ENCODE assay signal across 7 cellular contexts in genomic region chr16:7103056-7103455, GRCh38.
"Had no signal": no experiment of that assay in that cellular context is flagged by ENCODE, and none has a peak within 500 bp of the region (broad histone marks: within the 10 kb centered on the region; RNA-seq: fewer than 3 reads in every experiment).

No MANE protein-coding gene starts in this region.

- DNase-seq: IMR-90, KBM-7, KG1 had no signal

- H3K27ac ChIP-seq: HL-60, KMS-11 had no signal

- ATAC-seq: K562 had no signal

- H3K9ac ChIP-seq: KMS-11 had no signal

- FAIRE-seq: HTR-8/SVneo, K562 had no signal

- H3K4me3 ChIP-seq: K562 had no signal

- H3K4me2 ChIP-seq: KMS-11 had no signal
